6 cellular contexts compared by ENCODE assay signal in genomic region chr20:63397946-63398450, GRCh38. TPM values are rescaled to one million over a fixed set of nuclear protein-coding genes. Genes with fewer than 3 reads are reported as not detected.
"Had no signal": no experiment of that assay in that cellular context is flagged by ENCODE, and none has a peak within 500 bp of the region (broad histone marks: within the 10 kb centered on the region; RNA-seq: fewer than 3 reads in every experiment).

No MANE protein-coding gene starts in this region.

- H3K4me3 Mint-ChIP-seq: GM23338, H9, HFFc6 had no signal

- H3K9me3 Mint-ChIP-seq: HFFc6, IgD-negative memory B cell had no signal

- H3K27ac Mint-ChIP-seq: GM23338, HFFc6 had no signal

- H3K36me3 Mint-ChIP-seq: IgD-negative memory B cell had no signal

- H2AFZ ChIP-seq: GM23338 had no signal

- H3K4me2 ChIP-seq: GM23338 had no signal

- ATAC-seq: GM23338 had no signal

- H3K4me3 ChIP-seq: GM23338 had no signal

- DNase-seq: H9, HCEC 1CT, HFFc6 had no signal

RNA-seq across cellular contexts. Expression of gene CHRNA4, which starts 36.8 kb away (rescaled TPM):
- total RNA-seq: HFFc6, HT-29 had no signal
- polyA plus RNA-seq: IgD-negative memory B cell had no signal
